ENCODE assay signal across 8 cellular contexts in genomic region chr3:185332026-185332735, GRCh38. TPM values are rescaled to one million over a fixed set of nuclear protein-coding genes. Genes with fewer than 3 reads are reported as not detected.
DNase-seq lines count a peak whose midpoint lies in the region; ATAC-seq, FAIRE-seq and TF ChIP-seq lines count a peak whose summit lies in the region.

No MANE protein-coding gene starts in this region.

- no peak for TF ChIP-seq EP300 in Ishikawa (IDR thresholded peaks at IDR 0.05; ENCODE audit: borderline replicate concordance)

- H3K79me2 ChIP-seq in hepatocyte, result peaks cover 38% of the 10 kb centered on the region

- no peaks in the 10 kb centered on the region for H3K9me2 ChIP-seq in hepatocyte (replicated peaks; ENCODE audit: insufficient read depth)

- peak; percentile 95 for ATAC-seq in GM21717 (IDR thresholded peaks at IDR 0.05; ENCODE audit: unreplicated experiment)

- H3K4me1 ChIP-seq in hepatocyte (ENCODE audit: insufficient read depth), result peaks cover 7% of the 10 kb centered on the region

- in situ Hi-C loops in GM13977 (cut with MboI; ENCODE audit: low pct_unique_long_range_greater_than_20kb, low sequenced_read_pairs, unreplicated experiment), result no loop called here

- FAIRE-seq in RCC 7860 (lab: Jason Lieb, UNC), result peak; percentile 89
- FAIRE-seq in D721Med (lab: Jason Lieb, UNC), result no peak

- H3K4me2 ChIP-seq in hepatocyte, result peak overlapping the region; percentile 30

- H3K9me3 ChIP-seq in hepatocyte (ENCODE audit: low read depth), result no peaks in the 10 kb centered on the region

- peak overlapping the region; percentile 45 for H3K27ac ChIP-seq in hepatocyte

- H3K36me3 ChIP-seq in hepatocyte (replicated peaks; ENCODE audit: insufficient read depth, low read depth), result no peaks in the 10 kb centered on the region

- no peak overlapping the region for H3K4me3 ChIP-seq in hepatocyte

- WGBS in hepatocyte (ENCODE audit: low lambda C conversion rate, missing lambda C conversion rate), result 72% methylated on average over 3 of the region's 3 CpGs

- TF ChIP-seq CTCF in GM13977 (IDR thresholded peaks at IDR 0.05; ENCODE audit: extremely low read depth, insufficient read depth, missing control alignments) (no peak), hepatocyte (IDR thresholded peaks at IDR 0.05; ENCODE audit: poor library complexity) (no peak), D721Med (IDR thresholded peaks at IDR 0.05; ENCODE audit: insufficient read depth, missing control alignments) (no peak)

- H4K20me1 ChIP-seq in hepatocyte (ENCODE audit: insufficient read depth, poor library complexity, severe bottlenecking), result no peaks in the 10 kb centered on the region

- DNase-seq in GM13977 (ENCODE audit: low spot score), result peak; percentile 40
- DNase-seq in RCC 7860 (ENCODE audit: low spot score), result peak; percentile 86
- DNase-seq in hepatocyte (ENCODE audit: low spot score), result no peak
- no peak for DNase-seq in amygdala (lab: John Stamatoyannopoulos, UW)
- no peak for DNase-seq in GDM1 (lab: John Stamatoyannopoulos, UW)
- no peak for DNase-seq in D721Med (ENCODE audit: insufficient read length, low spot score)

- no peaks in the 10 kb centered on the region for H3K27me3 ChIP-seq in hepatocyte

- no peak for TF ChIP-seq RAD21 in Ishikawa (IDR thresholded peaks at IDR 0.05; ENCODE audit: low read depth)

- no peak overlapping the region for H2AFZ ChIP-seq in hepatocyte

TF ChIP-seq in Ishikawa, 13 proteins besides CTCF, POLR2A, EP300 and RAD21:
- TF ChIP-seq NFIC (IDR thresholded peaks at IDR 0.05) (peak; percentile 63; the same call in 1 of the 2 replicates), CEBPB (IDR thresholded peaks at IDR 0.05) (peak; percentile 87), USF1 (IDR thresholded peaks at IDR 0.05) (no peak)

RNA-seq across cellular contexts. Expression of gene MAP3K13, which starts 30.8 kb away (rescaled TPM):
- total RNA-seq in hepatocyte, result 35.4 and 43.8 TPM in 2 replicates
- polyA plus RNA-seq in hepatocyte, result 58.8 and 65.3 TPM in 2 replicates

Comparison
In these comparisons a context has a peak if more than half of its experiments do, and no peak if none do; other contexts are left out.
1. DNase-seq: peak in GM13977 (single experiment) and RCC 7860 (single experiment); none in hepatocyte (single experiment), amygdala (0 of 56), GDM1 (single experiment) and D721Med (single experiment).